8 cellular contexts compared by ENCODE assay signal in genomic region chr3:134364061-134364935, GRCh38. TPM values are rescaled to one million over a fixed set of nuclear protein-coding genes. Genes with fewer than 3 reads are reported as not detected.
DNase-seq lines count a peak whose midpoint lies in the region; ATAC-seq and TF ChIP-seq lines count a peak whose summit lies in the region.

No MANE protein-coding gene starts in this region.

- H3K9me3 Mint-ChIP-seq in naive thymus-derived CD8-positive, alpha-beta T cell = no peaks in the 10 kb centered on the region

- H3K27me3 Mint-ChIP-seq in naive thymus-derived CD8-positive, alpha-beta T cell = peaks cover 0 to 9% (median 3%) of the 10 kb centered on the region in 5 donors

- peak overlapping the region in 1 of 2 donors; percentile 77 for H3K27ac ChIP-seq in aorta (ENCODE audit: low read depth in 1 of 2, low read length in 2 of 2)

- peaks cover 19 to 28% (median 25%) of the 10 kb centered on the region in 4 donors for H3K4me1 Mint-ChIP-seq in naive thymus-derived CD8-positive, alpha-beta T cell

- H3K4me3 ChIP-seq in fibroblast of villous mesenchyme (ENCODE audit: low read depth, low read length) = peak overlapping the region; percentile 7
- H3K4me3 ChIP-seq in aorta (ENCODE audit: low read length in 2 of 2) = no peak overlapping the region

- WGBS in aorta, 2 donors = 0 to 1% methylated on average over 26 to 37 of the region's 37 CpGs

- H3K27me3 ChIP-seq in aorta (ENCODE audit: control insufficient read depth in 1 of 2, insufficient read depth in 2 of 2, low read length in 1 of 2) = no peaks in the 10 kb centered on the region

- peaks cover 0 to 21% of the 10 kb centered on the region in 2 donors for H3K36me3 ChIP-seq in aorta (ENCODE audit: control insufficient read depth in 1 of 2, insufficient read depth in 2 of 2, low read length in 1 of 2)

- DNase-seq in EH (ENCODE audit: low read depth) (peak; percentile 99), NCI-H1092 (lab: John Stamatoyannopoulos, UW) (peak; percentile 26), fibroblast of villous mesenchyme (ENCODE audit: low read depth) (peak; percentile 97), aorta (peak; percentile 96 to 97)
- DNase-seq in activated naive CD4-positive, alpha-beta T cell treated with anti-CD3 and anti-CD28 coated beads, Interleukin-2, amount 50 U/mL, for 16 hours = peak; percentile 25
- peak in 1 of 10 donors; percentile 23 for DNase-seq in naive thymus-derived CD8-positive, alpha-beta T cell

- H3K4me1 ChIP-seq in aorta (ENCODE audit: control insufficient read depth in 1 of 2, insufficient read depth in 2 of 2, low read length in 2 of 2) = no peaks in the 10 kb centered on the region

- no peak for TF ChIP-seq CTCF in fibroblast of villous mesenchyme (IDR thresholded peaks at IDR 0.05; ENCODE audit: insufficient read depth, low read depth, low read length)

- H3K9me3 ChIP-seq in aorta (ENCODE audit: control insufficient read depth, low read length) = no peaks in the 10 kb centered on the region

- peak overlapping the region; percentile 62 to 84 (median 76) for H3K4me3 Mint-ChIP-seq in naive thymus-derived CD8-positive, alpha-beta T cell

- no peaks in the 10 kb centered on the region for H3K36me3 Mint-ChIP-seq in naive thymus-derived CD8-positive, alpha-beta T cell

- peak overlapping the region in 7 of 10 donors; percentile 8 to 85 (median 19) for H3K27ac Mint-ChIP-seq in naive thymus-derived CD8-positive, alpha-beta T cell

- POLR2A ChIA-PET in naive thymus-derived CD8-positive, alpha-beta T cell (lab: Charles Lee) = interaction anchor here (0.8 kb wide), 1 partner anchor 10 kb away, joined by 3 read pairs; the partner anchor contains the start of gene AMOTL2

- intact Hi-C loops in aorta (cut with DNase I) = no loop called here

- ATAC-seq in naive thymus-derived CD8-positive, alpha-beta T cell = peak; percentile 41 to 55
- ATAC-seq in aorta (ENCODE audit: low FRiP score) (peak; percentile 91), GM18873 (IDR thresholded peaks at IDR 0.05; ENCODE audit: low FRiP score, unreplicated experiment) (no peak), HG03432 (IDR thresholded peaks at IDR 0.05; ENCODE audit: unreplicated experiment) (no peak)

RNA-seq across cellular contexts. Expression of gene AMOTL2, which starts 9.9 kb away (rescaled TPM):
- total RNA-seq in fibroblast of villous mesenchyme = 129 and 236 TPM in 2 replicates
- total RNA-seq in naive thymus-derived CD8-positive, alpha-beta T cell = not detected
- polyA plus RNA-seq in naive thymus-derived CD8-positive, alpha-beta T cell = not detected
- 100 to 1,000 TPM in 1 of 2 donors, 10 to 100 TPM in 1; 82.1 to 118 TPM for total RNA-seq in aorta
- polyA plus RNA-seq in aorta = 10 to 100 TPM; 12.4 to 29.3 TPM

Comparison
In these comparisons a context has a peak if more than half of its experiments do, and no peak if none do; other contexts are left out.
1. ATAC-seq: peak in naive thymus-derived CD8-positive, alpha-beta T cell (2 of 2) and aorta (single experiment); none in GM18873 (single experiment) and HG03432 (single experiment).
2. RNA of gene AMOTL2, which starts 9.9 kb away (total RNA-seq): 129 to 236 TPM in fibroblast of villous mesenchyme and 82.1 to 118 TPM in aorta; not detected in naive thymus-derived CD8-positive, alpha-beta T cell; every median in the first group is over 10 times any median in the second.